ENCODE assay signal across 8 cellular contexts in the genomic region with DNA sequence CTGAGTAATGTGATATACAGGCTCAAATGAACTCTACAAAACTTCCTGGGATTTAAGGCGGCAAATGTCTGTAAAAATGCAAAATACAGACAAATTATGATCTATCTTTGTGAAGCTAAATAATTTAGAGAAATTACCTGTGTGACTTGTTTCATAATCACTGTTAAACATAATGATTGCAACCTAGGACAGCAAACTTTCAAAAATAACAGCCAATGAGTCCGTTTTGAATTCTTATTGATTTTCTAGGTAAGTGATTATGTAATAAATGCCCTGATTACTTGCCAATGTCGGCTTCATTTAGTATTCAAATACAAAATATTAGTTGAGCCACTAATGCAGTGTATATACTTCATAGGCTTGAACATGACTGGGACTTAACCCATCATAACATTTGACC.
"Had no signal": no experiment of that assay in that cellular context is flagged by ENCODE, and none has a peak within 500 bp of the region (broad histone marks: within the 10 kb centered on the region; RNA-seq: fewer than 3 reads in every experiment).

No MANE protein-coding gene starts in this region.

- H2AFZ ChIP-seq: GM23338 had no signal

- H3K4me2 ChIP-seq: GM23338 had no signal

- FAIRE-seq: H1, K562 had no signal

- H3K27ac ChIP-seq: HL-60 had no signal

- H3K4me3 ChIP-seq: GM23338, K562 had no signal

- DNase-seq: H9, HCEC 1CT, IMR-90, KG1 had no signal

- ATAC-seq: GM23338, K562 had no signal
